Comparison of ENCODE assay signal across 10 cellular contexts in the genomic region with DNA sequence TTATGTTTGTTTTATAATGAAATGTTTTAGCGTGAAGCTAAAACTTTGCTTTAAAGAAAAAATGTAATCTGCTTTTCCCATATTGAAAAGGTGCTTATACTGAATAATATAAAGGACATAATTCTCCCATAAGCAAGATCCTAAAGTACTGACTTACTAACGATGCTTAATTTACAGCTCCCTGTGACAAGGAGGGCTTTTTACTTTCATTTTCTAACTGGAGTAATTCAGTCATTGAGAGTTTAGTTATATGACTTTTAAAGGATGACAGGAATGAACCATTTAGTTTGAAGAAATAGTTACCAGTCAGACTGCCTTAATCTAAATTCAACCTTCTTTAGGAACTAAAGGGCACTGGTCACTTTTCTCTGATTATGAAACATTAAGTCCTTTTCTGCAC. TPM values are rescaled to one million over a fixed set of nuclear protein-coding genes. Genes with fewer than 3 reads are reported as not detected.
DNase-seq lines count a peak whose midpoint lies in the region; ATAC-seq and TF ChIP-seq lines count a peak whose summit lies in the region.
"Had no signal": no experiment of that assay in that cellular context is flagged by ENCODE, and none has a peak within 500 bp of the region (broad histone marks: within the 10 kb centered on the region; RNA-seq: fewer than 3 reads in every experiment).

No MANE protein-coding gene starts in this region.

- H3K27me3 ChIP-seq in osteoblast (ENCODE audit: insufficient read depth, low read length) = no peaks in the 10 kb centered on the region
- no peaks in the 10 kb centered on the region for H3K27me3 ChIP-seq in uterus

- no peak overlapping the region for H3K27ac Mint-ChIP-seq in activated naive CD8-positive, alpha-beta T cell
- H3K27ac Mint-ChIP-seq: H9 had no signal

- peaks cover 14% of the 10 kb centered on the region for H3K4me1 Mint-ChIP-seq in activated naive CD8-positive, alpha-beta T cell (ENCODE audit: low read depth)
- H3K4me1 Mint-ChIP-seq: H9 had no signal

- H3K4me3 ChIP-seq in osteoblast (ENCODE audit: insufficient read depth, low read length) (peak overlapping the region; percentile 40), uterus (peak overlapping the region in 1 of 2 donors; percentile 12)

- peak overlapping the region; percentile 30 for H3K4me3 Mint-ChIP-seq in activated naive CD8-positive, alpha-beta T cell
- H3K4me3 Mint-ChIP-seq: H9 had no signal

- H3K36me3 Mint-ChIP-seq in activated naive CD8-positive, alpha-beta T cell = no peaks in the 10 kb centered on the region

- H3K4me2 ChIP-seq in osteoblast (ENCODE audit: insufficient read depth, low read length) = peak overlapping the region; percentile 73

- no peaks in the 10 kb centered on the region for H3K9me3 ChIP-seq in osteoblast (ENCODE audit: low read depth, low read length)
- no peaks in the 10 kb centered on the region for H3K9me3 ChIP-seq in uterus

- TF ChIP-seq CTCF in osteoblast (IDR thresholded peaks at IDR 0.05; ENCODE audit: extremely low read depth, low read depth, low read length) (no peak), uterus (IDR thresholded peaks at IDR 0.05) (no peak)

- H2AFZ ChIP-seq in osteoblast (ENCODE audit: low read length) = peak overlapping the region; percentile 76

- no peak for DNase-seq in osteoblast (ENCODE audit: insufficient read length, low spot score, missing footprints)
- no peak for DNase-seq in uterus
- DNase-seq: H9; NK-92 treated with Interleukin-12 subunit alpha and Interleukin-12 subunit beta, amount 100 ng/mL, for 24 hours had no signal

- ATAC-seq in GM18868 (IDR thresholded peaks at IDR 0.05; ENCODE audit: unreplicated experiment) = peak; percentile 74
- ATAC-seq in HG02798 (IDR thresholded peaks at IDR 0.05; ENCODE audit: poor library complexity, unreplicated experiment) = peak; percentile 75
- no peak for ATAC-seq in HG02970 (IDR thresholded peaks at IDR 0.05; ENCODE audit: low FRiP score, unreplicated experiment)
- ATAC-seq in HG02588 (IDR thresholded peaks at IDR 0.05; ENCODE audit: unreplicated experiment) = no peak

- H3K27ac ChIP-seq in osteoblast (ENCODE audit: low read depth, low read length) (no peak overlapping the region), uterus (no peak overlapping the region)

- no peaks in the 10 kb centered on the region for H3K4me1 ChIP-seq in osteoblast (ENCODE audit: insufficient read depth, low read length)
- no peaks in the 10 kb centered on the region for H3K4me1 ChIP-seq in uterus

- H3K36me3 ChIP-seq in osteoblast (ENCODE audit: insufficient read depth, low read length) (no peaks in the 10 kb centered on the region), uterus (no peaks in the 10 kb centered on the region)

- H3K79me2 ChIP-seq in osteoblast (ENCODE audit: insufficient read depth, low read length) = no peaks in the 10 kb centered on the region

- no peaks in the 10 kb centered on the region for H3K27me3 Mint-ChIP-seq in activated naive CD8-positive, alpha-beta T cell

- H3K9me3 Mint-ChIP-seq in activated naive CD8-positive, alpha-beta T cell (ENCODE audit: low read depth) = no peaks in the 10 kb centered on the region
- H3K9me3 Mint-ChIP-seq: H9 had no signal

- no peak for TF ChIP-seq POLR2A in uterus (IDR thresholded peaks at IDR 0.05)

- intact Hi-C loops in uterus (cut with DNase I; ENCODE audit: low total_unique reads) = no loop called here

- no peaks in the 10 kb centered on the region for H4K20me1 ChIP-seq in osteoblast (ENCODE audit: insufficient read depth, low read length)

RNA-seq across cellular contexts. Expression of gene ZPLD1, which starts 19.3 kb away (rescaled TPM):
- under 0.01 TPM in 1 of 2 replicates, not detected in the other for total RNA-seq in osteoblast
- total RNA-seq in uterus = under 1 TPM in 1 of 4 donors, not detected in 3; 0.07 TPM
- total RNA-seq: cardiac septum, H9 had no signal

Comparison
In these comparisons a context has a peak if more than half of its experiments do, and no peak if none do; other contexts are left out.
1. ATAC-seq: peak in GM18868 (single experiment) and HG02798 (single experiment); none in HG02970 (single experiment) and HG02588 (single experiment).